Comparison of ENCODE assay signal across 30 cellular contexts in the genomic region with DNA sequence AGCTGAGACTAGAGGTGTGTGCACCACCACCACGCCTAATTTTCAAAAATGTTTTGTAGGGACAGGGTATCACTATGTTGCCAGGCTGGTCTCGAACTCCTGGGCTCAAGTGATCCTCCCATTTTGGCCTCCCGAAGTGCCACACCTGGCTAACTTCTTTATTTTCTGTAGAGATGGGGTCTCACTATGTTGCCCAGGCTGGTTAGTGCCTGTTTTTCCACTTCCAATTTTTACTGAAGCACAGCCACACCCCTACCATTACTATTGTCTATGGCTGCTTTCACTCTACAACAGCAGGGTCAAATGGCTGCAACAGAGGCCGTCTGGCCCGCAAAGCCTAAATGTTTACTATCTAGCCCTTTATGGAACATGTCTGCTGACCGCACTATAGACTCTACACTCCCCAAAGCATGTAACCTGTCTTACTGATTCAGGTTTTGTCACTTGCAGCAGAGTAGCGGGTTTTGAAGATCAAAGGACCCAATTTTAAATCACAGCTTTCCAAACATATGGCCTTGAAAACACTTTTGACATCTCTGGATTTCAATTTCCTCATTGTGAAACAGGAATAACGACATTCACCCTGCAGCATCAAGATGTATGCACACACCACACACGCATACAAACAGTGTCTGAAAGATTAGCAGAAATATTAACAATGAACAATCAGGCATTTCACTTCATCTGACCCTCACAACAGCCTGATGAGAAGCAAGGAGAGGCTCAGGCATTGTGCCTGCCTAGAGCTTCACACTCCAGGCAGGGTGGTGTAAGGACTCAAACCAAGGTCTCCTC. TPM values are rescaled to one million over a fixed set of nuclear protein-coding genes. Genes with fewer than 3 reads are reported as not detected.
DNase-seq lines count a peak whose midpoint lies in the region; ATAC-seq, FAIRE-seq and TF ChIP-seq lines count a peak whose summit lies in the region.
"Had no signal": no experiment of that assay in that cellular context is flagged by ENCODE, and none has a peak within 500 bp of the region (broad histone marks: within the 10 kb centered on the region; RNA-seq: fewer than 3 reads in every experiment).

No MANE protein-coding gene starts in this region.

- no peaks in the 10 kb centered on the region for H4K20me1 ChIP-seq in osteoblast (ENCODE audit: insufficient read depth, low read length)

- no peak overlapping the region for H3K27ac ChIP-seq in osteoblast (ENCODE audit: low read depth, low read length)
- H3K27ac ChIP-seq: SK-N-MC, transverse colon had no signal

- peak; percentile 12 for DNase-seq in cardiac septum (ENCODE audit: low spot score)
- DNase-seq in left ventricle myocardium superior: no peak
- peak; percentile 22 for DNase-seq in ecto neural progenitor cell (ENCODE audit: low spot score)
- DNase-seq in osteoblast (ENCODE audit: insufficient read length, low spot score, missing footprints): peak; percentile 3
- DNase-seq in D721Med (ENCODE audit: insufficient read length, low spot score): no peak
- no peak for DNase-seq in cerebellum (ENCODE audit: low spot score)
- DNase-seq in T1000 (lab: John Stamatoyannopoulos, UW): no peak
- DNase-seq: activated CD4-positive, alpha-beta T cell treated with anti-CD3 and anti-CD28 coated beads, Interleukin-2, amount 10 ng/mL, durations not matched to agents 7 days and 5 days; activated naive CD8-positive, alpha-beta T cell treated with anti-CD3 and anti-CD28 coated beads for 36 hours; Caco-2; cerebellar nuclear complex; DND-41; foreskin fibroblast; left colon; mesenchymal stem cell; NCI-H1092 treated with DMSO at 0.1 percent for 48 hours; NCI-H2029; NCI-H345; NCI-H774; occipital lobe; RPMI8226; stimulated activated CD4-positive, alpha-beta T cell treated with anti-CD3 and anti-CD28 coated beads, Interleukin-2, amount 100 ng/mL, for 48 hours; stimulated activated naive CD4-positive, alpha-beta T cell treated with Interleukin-2 at 50 U/mL for 16 hours; transverse colon had no signal

- H3K4me1 ChIP-seq in osteoblast (ENCODE audit: insufficient read depth, low read length): peaks cover 4% of the 10 kb centered on the region

- H2AFZ ChIP-seq in osteoblast (ENCODE audit: low read length): no peak overlapping the region

- H3K9me3 ChIP-seq in osteoblast (ENCODE audit: low read depth, low read length): no peaks in the 10 kb centered on the region
- H3K9me3 ChIP-seq: Caco-2, transverse colon had no signal

- FAIRE-seq in D721Med (lab: Jason Lieb, UNC): no peak
- FAIRE-seq: A204.1, astrocyte, GM12892 had no signal

- H3K27me3 ChIP-seq in osteoblast (ENCODE audit: insufficient read depth, low read length): no peaks in the 10 kb centered on the region
- H3K27me3 ChIP-seq: transverse colon had no signal

- H3K36me3 ChIP-seq in osteoblast (ENCODE audit: insufficient read depth, low read length): peaks cover 20% of the 10 kb centered on the region

- H3K4me3 ChIP-seq in osteoblast (ENCODE audit: insufficient read depth, low read length): no peak overlapping the region
- H3K4me3 ChIP-seq: SK-N-MC, transverse colon had no signal

- no peak for TF ChIP-seq CTCF in osteoblast (IDR thresholded peaks at IDR 0.05; ENCODE audit: extremely low read depth, low read depth, low read length)
- TF ChIP-seq CTCF in D721Med (IDR thresholded peaks at IDR 0.05; ENCODE audit: insufficient read depth, missing control alignments): no peak

- intact Hi-C loops in cardiac septum (cut with DNase I) (no loop called here), left ventricle myocardium superior (cut with micrococcal nuclease) (loop anchor here (10.0 kb wide), 1 partner anchor 45 kb away; the partner anchor contains the start of gene SCAP)

- no peaks in the 10 kb centered on the region for H3K79me2 ChIP-seq in osteoblast (ENCODE audit: insufficient read depth, low read length)

- no peak overlapping the region for H3K4me2 ChIP-seq in osteoblast (ENCODE audit: insufficient read depth, low read length)

- ATAC-seq in left ventricle myocardium superior (no peak), HG03097 (IDR thresholded peaks at IDR 0.05; ENCODE audit: low FRiP score, unreplicated experiment) (no peak)
- ATAC-seq: HCT116, left colon had no signal

RNA-seq across cellular contexts. Expression of gene SCAP, which starts 46.1 kb away (rescaled TPM):
- total RNA-seq in cardiac septum (37.9 TPM), left ventricle myocardium superior (53.0 TPM), osteoblast (70.1 and 81.4 TPM in 2 replicates), cerebellum (63.3 TPM)

RNA-seq across cellular contexts. Expression of gene PTPN23, which starts 48.9 kb away (rescaled TPM):
- 24.0 TPM for total RNA-seq in cardiac septum
- 18.6 TPM for total RNA-seq in left ventricle myocardium superior
- 22.4 and 30.0 TPM in 2 replicates for total RNA-seq in osteoblast
- total RNA-seq in cerebellum: 12.8 TPM

Comparison
In these comparisons a context has a peak if more than half of its experiments do, and no peak if none do; other contexts are left out.
1. DNase-seq: peak in cardiac septum (single experiment), ecto neural progenitor cell (single experiment) and osteoblast (single experiment); none in left ventricle myocardium superior (single experiment), D721Med (single experiment), cerebellum (single experiment) and T1000 (single experiment).